Comparison of ENCODE assay signal across 17 cellular contexts in the genomic region with DNA sequence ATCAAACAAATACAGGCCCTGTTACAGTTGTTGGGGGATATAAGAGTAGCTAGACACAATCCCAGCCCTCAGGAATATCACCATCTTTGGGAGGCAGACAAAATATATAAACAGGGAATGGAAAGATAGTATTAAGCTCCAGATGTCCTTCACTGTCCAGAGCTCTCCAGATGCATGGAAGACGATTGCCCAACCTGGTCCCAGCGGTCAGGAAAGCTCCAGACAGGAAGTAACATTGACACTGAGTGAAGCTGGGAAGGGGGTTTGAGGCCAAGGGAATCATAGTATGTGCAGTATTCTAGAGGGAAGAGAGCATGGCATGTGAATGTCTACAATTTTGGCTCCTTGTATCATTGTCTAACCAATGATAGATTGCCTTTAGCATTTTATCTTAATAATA.
A peak's percentile ranks its signal among the peaks of the same experiment; 100 is the strongest.
DNase-seq lines count a peak whose midpoint lies in the region; ATAC-seq, FAIRE-seq and TF ChIP-seq lines count a peak whose summit lies in the region.
"Had no signal": no experiment of that assay in that cellular context is flagged by ENCODE, and none has a peak within 500 bp of the region (broad histone marks: within the 10 kb centered on the region; RNA-seq: fewer than 3 reads in every experiment).

No MANE protein-coding gene starts in this region.

- POLR2A ChIA-PET in HepG2 (lab: Yijun Ruan, JAX), result no interaction called here

- TF ChIP-seq EP300 in HepG2 (IDR thresholded peaks at IDR 0.05; ENCODE audit: low read depth in 2 of 2, low read length in 2 of 2), result no peak
- TF ChIP-seq EP300 in HepG2 (CRISPR knock-in tag; IDR thresholded peaks at IDR 0.05; ENCODE audit: borderline replicate concordance), result no peak

- no peak overlapping the region for H3K4me2 ChIP-seq in HepG2 (ENCODE audit: low read depth, low read length)

- TF ChIP-seq CTCF in HepG2 (CRISPR knock-in tag; IDR thresholded peaks at IDR 0.05) (no peak), right lobe of liver (IDR thresholded peaks at IDR 0.05) (no peak), heart right ventricle (IDR thresholded peaks at IDR 0.05) (no peak), nephron (IDR thresholded peaks at IDR 0.05; ENCODE audit: unreplicated experiment in 3 of 3) (no peak), coronary artery (IDR thresholded peaks at IDR 0.05) (no peak)

- H3K36me3 ChIP-seq in HepG2 (replicated peaks in 1 of 2; ENCODE audit: control insufficient read depth in 1 of 2, insufficient read depth in 2 of 2, low read length in 2 of 2) (no peaks in the 10 kb centered on the region), right lobe of liver (peaks cover 0 to 13% (median 0%) of the 10 kb centered on the region in 4 donors), heart right ventricle (no peaks in the 10 kb centered on the region)

- TF ChIP-seq POLR2A in HepG2 (IDR thresholded peaks at IDR 0.05; ENCODE audit: insufficient read depth in 1 of 2, low read depth in 2 of 2, low read length in 2 of 2) (no peak), right lobe of liver (IDR thresholded peaks at IDR 0.05) (no peak)

- 74% methylated on average over 2 of the region's 2 CpGs for whole genome bisulfite sequencing in HepG2 (ENCODE audit: low lambda C conversion rate)
- 69% methylated on average over 2 of the region's 2 CpGs for WGBS in right lobe of liver (ENCODE audit: insufficient coverage, low coverage, low lambda C conversion rate, missing lambda C conversion rate)
- WGBS in heart right ventricle, 2 donors, result 74 to 75% methylated on average over 2 of the region's 2 CpGs

- CTCF ChIA-PET in HepG2 (lab: Yijun Ruan, JAX; ENCODE audit: low intra/inter-chr PET ratio, low total read pairs), result no interaction called here

- peaks cover 55% of the 10 kb centered on the region for H3K4me1 Mint-ChIP-seq in nephron
- peaks cover 0 to 2% of the 10 kb centered on the region in 2 donors for H3K4me1 Mint-ChIP-seq in stimulated activated naive B cell treated with anti-CD40 and anti-IgM and Interleukin-4, amounts not matched to agents 10 μg/mL and 1 μg/mL and 100 μg/mL, for 72 hours
- H3K4me1 Mint-ChIP-seq: B cell had no signal

- ATAC-seq in HepG2 (no peak), right lobe of liver (no peak), heart right ventricle (peak in 5 of 8 donors; percentile 39 to 79 (median 52)), GM19397 (IDR thresholded peaks at IDR 0.05; ENCODE audit: unreplicated experiment) (no peak)
- ATAC-seq in stimulated activated naive B cell treated with anti-CD40 and anti-IgM and Interleukin-4, amounts not matched to agents 10 μg/mL and 1 μg/mL and 100 μg/mL, for 72 hours (replicated peaks), result no peak
- ATAC-seq: GM12878 had no signal

- H3K9ac ChIP-seq in HepG2 (ENCODE audit: insufficient read depth, low read depth, low read length), result no peak overlapping the region

- FAIRE-seq in HepG2 (lab: Jason Lieb, UNC) (no peak), RCC 7860 (lab: Jason Lieb, UNC) (no peak)
- FAIRE-seq: GM12878, GM18507 had no signal

- H3K4me1 ChIP-seq in HepG2 (ENCODE audit: insufficient read depth, low read length) (peaks cover 76% of the 10 kb centered on the region), right lobe of liver (no peaks in the 10 kb centered on the region), heart right ventricle (peaks cover 0 to 15% (median 0%) of the 10 kb centered on the region in 9 donors)

- no peak overlapping the region for H3K4me3 Mint-ChIP-seq in nephron
- H3K4me3 Mint-ChIP-seq in stimulated activated naive B cell treated with anti-CD40 and anti-IgM and Interleukin-4, amounts not matched to agents 10 μg/mL and 1 μg/mL and 100 μg/mL, for 72 hours, result no peak overlapping the region
- H3K4me3 Mint-ChIP-seq: B cell; CD4-positive, alpha-beta T cell; H9 had no signal

- BruUV-seq in HepG2 (replicated peaks; lab: Mats Ljungman, UMichigan), result no TSS peak

- no peaks in the 10 kb centered on the region for H4K20me1 ChIP-seq in HepG2 (ENCODE audit: insufficient read depth, low read length)

- no peaks in the 10 kb centered on the region for H3K27me3 Mint-ChIP-seq in nephron (ENCODE audit: low read depth)
- no peaks in the 10 kb centered on the region for H3K27me3 Mint-ChIP-seq in stimulated activated naive B cell treated with anti-CD40 and anti-IgM and Interleukin-4, amounts not matched to agents 10 μg/mL and 1 μg/mL and 100 μg/mL, for 72 hours
- H3K27me3 Mint-ChIP-seq: B cell; CD4-positive, alpha-beta T cell had no signal

- H3K79me2 ChIP-seq in HepG2 (ENCODE audit: insufficient read depth, low read length), result no peaks in the 10 kb centered on the region

- DNase-seq in HepG2 (ENCODE audit: low spot score) (no peak), right lobe of liver (no peak), heart right ventricle (peak; percentile 17 to 35), coronary artery (ENCODE audit: low spot score) (no peak), RCC 7860 (ENCODE audit: low spot score) (no peak)
- no peak for DNase-seq in stimulated activated naive B cell treated with anti-CD40 and anti-IgM and Interleukin-4, amounts not matched to agents 10 μg/mL and 1 μg/mL and 100 μg/mL, for 72 hours
- DNase-seq: C1 segment of cervical spinal cord; Calu3; CD4-positive, alpha-beta T cell; DMS 273 treated with DMSO at 0.1 percent for 48 hours; GOT3; H9 had no signal

- H3K9me3 Mint-ChIP-seq in nephron, result peaks cover 2% of the 10 kb centered on the region
- no peaks in the 10 kb centered on the region for H3K9me3 Mint-ChIP-seq in stimulated activated naive B cell treated with anti-CD40 and anti-IgM and Interleukin-4, amounts not matched to agents 10 μg/mL and 1 μg/mL and 100 μg/mL, for 72 hours
- H3K9me3 Mint-ChIP-seq: CD4-positive, alpha-beta T cell; H9 had no signal

- TF ChIP-seq RAD21 in HepG2 (CRISPR knock-in tag; IDR thresholded peaks at IDR 0.05), result no peak

- H2AFZ ChIP-seq in HepG2 (ENCODE audit: low read length), result no peak overlapping the region

- H3K4me3 ChIP-seq in HepG2 (replicated peaks in 1 of 3; ENCODE audit: insufficient read depth in 1 of 3, low read depth in 2 of 3, low read length in 3 of 3), result no peak overlapping the region
- H3K4me3 ChIP-seq in right lobe of liver, result no peak overlapping the region
- H3K4me3 ChIP-seq in heart right ventricle, result no peak overlapping the region
- no peak overlapping the region for H3K4me3 ChIP-seq in coronary artery
- H3K4me3 ChIP-seq: GM12878 had no signal

- peaks cover 5% of the 10 kb centered on the region for H3K36me3 Mint-ChIP-seq in nephron (ENCODE audit: low read depth)
- peaks cover 3 to 7% of the 10 kb centered on the region in 2 donors for H3K36me3 Mint-ChIP-seq in stimulated activated naive B cell treated with anti-CD40 and anti-IgM and Interleukin-4, amounts not matched to agents 10 μg/mL and 1 μg/mL and 100 μg/mL, for 72 hours

- H3K9me3 ChIP-seq in HepG2 (ENCODE audit: low read length) (no peaks in the 10 kb centered on the region), right lobe of liver (no peaks in the 10 kb centered on the region), heart right ventricle (no peaks in the 10 kb centered on the region)

- H3K27ac Mint-ChIP-seq in nephron, result peak overlapping the region; percentile 12 to 88 (median 36)
- H3K27ac Mint-ChIP-seq in stimulated activated naive B cell treated with anti-CD40 and anti-IgM and Interleukin-4, amounts not matched to agents 10 μg/mL and 1 μg/mL and 100 μg/mL, for 72 hours, result no peak overlapping the region
- H3K27ac Mint-ChIP-seq: B cell; CD4-positive, alpha-beta T cell; H9 had no signal

- in situ Hi-C loops in HepG2 (cut with HindIII; ENCODE audit: extremely low pct_ligation_motif_present, low pct_unique_long_range_greater_than_20kb), result no loop called here

- H3K27me3 ChIP-seq in HepG2 (ENCODE audit: control insufficient read depth in 1 of 2, insufficient read depth in 2 of 2, low read length in 2 of 2) (no peaks in the 10 kb centered on the region), right lobe of liver (no peaks in the 10 kb centered on the region), heart right ventricle (no peaks in the 10 kb centered on the region)

- H3K27ac ChIP-seq in HepG2 (ENCODE audit: extremely low read length, insufficient read depth, low read length), result no peak overlapping the region
- no peak overlapping the region for H3K27ac ChIP-seq in right lobe of liver
- H3K27ac ChIP-seq in heart right ventricle, result no peak overlapping the region
- H3K27ac ChIP-seq in coronary artery, result no peak overlapping the region

- intact Hi-C loops in HepG2 (cut with micrococcal nuclease; ENCODE audit: unreplicated experiment), result no loop called here
- intact Hi-C loops in right lobe of liver (cut with DNase I), result no loop called here
- intact Hi-C loops in heart right ventricle (cut with DNase I), result no loop called here

TF ChIP-seq in HepG2, 621 proteins besides CTCF, POLR2A, EP300 and RAD21 (continues in another document):
- TF ChIP-seq, protein P1, sequence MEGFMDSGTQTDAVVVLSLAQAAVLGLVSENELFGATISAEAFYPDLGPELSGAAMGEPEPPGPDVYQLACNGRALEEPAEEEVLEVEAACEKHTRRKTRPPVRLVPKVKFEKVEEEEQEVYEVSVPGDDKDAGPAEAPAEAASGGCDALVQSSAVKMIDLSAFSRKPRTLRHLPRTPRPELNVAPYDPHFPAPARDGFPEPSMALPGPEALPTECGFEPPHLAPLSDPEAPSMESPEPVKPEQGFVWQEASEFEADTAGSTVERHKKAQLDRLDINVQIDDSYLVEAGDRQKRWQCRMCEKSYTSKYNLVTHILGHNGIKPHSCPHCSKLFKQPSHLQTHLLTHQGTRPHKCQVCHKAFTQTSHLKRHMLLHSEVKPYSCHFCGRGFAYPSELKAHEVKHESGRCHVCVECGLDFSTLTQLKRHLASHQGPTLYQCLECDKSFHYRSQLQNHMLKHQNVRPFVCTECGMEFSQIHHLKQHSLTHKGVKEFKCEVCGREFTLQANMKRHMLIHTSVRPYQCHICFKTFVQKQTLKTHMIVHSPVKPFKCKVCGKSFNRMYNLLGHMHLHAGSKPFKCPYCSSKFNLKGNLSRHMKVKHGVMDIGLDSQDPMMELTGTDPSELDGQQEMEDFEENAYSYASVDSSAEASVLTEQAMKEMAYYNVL (CRISPR knock-in tag; IDR thresholded peaks at IDR 0.05; ENCODE audit: borderline replicate concordance), result no peak
- no peak for TF ChIP-seq NCOA2 (CRISPR knock-in tag; IDR thresholded peaks at IDR 0.05)
- TF ChIP-seq, protein P2, sequence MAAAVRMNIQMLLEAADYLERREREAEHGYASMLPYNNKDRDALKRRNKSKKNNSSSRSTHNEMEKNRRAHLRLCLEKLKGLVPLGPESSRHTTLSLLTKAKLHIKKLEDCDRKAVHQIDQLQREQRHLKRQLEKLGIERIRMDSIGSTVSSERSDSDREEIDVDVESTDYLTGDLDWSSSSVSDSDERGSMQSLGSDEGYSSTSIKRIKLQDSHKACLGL (CRISPR knock-in tag; IDR thresholded peaks at IDR 0.05), result no peak
- TF ChIP-seq, protein P3, sequence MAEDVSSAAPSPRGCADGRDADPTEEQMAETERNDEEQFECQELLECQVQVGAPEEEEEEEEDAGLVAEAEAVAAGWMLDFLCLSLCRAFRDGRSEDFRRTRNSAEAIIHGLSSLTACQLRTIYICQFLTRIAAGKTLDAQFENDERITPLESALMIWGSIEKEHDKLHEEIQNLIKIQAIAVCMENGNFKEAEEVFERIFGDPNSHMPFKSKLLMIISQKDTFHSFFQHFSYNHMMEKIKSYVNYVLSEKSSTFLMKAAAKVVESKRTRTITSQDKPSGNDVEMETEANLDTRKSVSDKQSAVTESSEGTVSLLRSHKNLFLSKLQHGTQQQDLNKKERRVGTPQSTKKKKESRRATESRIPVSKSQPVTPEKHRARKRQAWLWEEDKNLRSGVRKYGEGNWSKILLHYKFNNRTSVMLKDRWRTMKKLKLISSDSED (CRISPR knock-in tag; IDR thresholded peaks at IDR 0.05), result no peak

Comparison
In these comparisons a context has a peak if more than half of its experiments do, and no peak if none do; other contexts are left out.
1. ATAC-seq: peak in heart right ventricle (5 of 8); none in HepG2 (single experiment), right lobe of liver (0 of 4), GM19397 (single experiment) and stimulated activated naive B cell treated with anti-CD40 and anti-IgM and Interleukin-4, amounts not matched to agents 10 μg/mL and 1 μg/mL and 100 μg/mL, for 72 hours (0 of 2).
2. DNase-seq: peak in heart right ventricle (2 of 2); none in HepG2 (single experiment), right lobe of liver (0 of 3), coronary artery (single experiment), RCC 7860 (single experiment) and stimulated activated naive B cell treated with anti-CD40 and anti-IgM and Interleukin-4, amounts not matched to agents 10 μg/mL and 1 μg/mL and 100 μg/mL, for 72 hours (single experiment).